In the genomic region with DNA sequence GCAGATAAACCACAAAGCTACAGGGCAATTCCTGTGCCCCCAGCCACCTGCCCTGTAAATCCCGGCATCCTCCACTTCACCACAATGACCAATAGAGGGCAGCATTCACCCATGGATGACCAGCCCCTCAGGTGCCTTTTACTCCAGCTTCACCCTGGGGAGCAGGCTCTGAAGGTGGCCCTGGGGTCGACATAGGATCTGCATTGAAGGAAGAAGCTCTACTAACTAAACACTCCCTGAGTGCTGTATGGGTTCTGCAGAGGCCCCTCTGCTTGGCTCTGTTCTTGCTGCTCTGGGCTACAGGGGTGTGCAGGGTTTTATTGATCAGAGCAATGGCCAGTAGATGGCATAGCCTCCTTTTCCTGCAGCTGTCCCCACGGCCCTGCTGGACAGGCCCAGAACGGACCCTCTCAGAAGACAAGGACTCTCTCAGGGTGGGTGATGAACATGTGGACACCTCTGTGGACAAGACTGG, we compare ENCODE assay signal across 1 cellular context.
A peak's percentile ranks its signal among the peaks of the same experiment; 100 is the strongest.
TF ChIP-seq lines count a peak whose summit lies in the region.

No MANE protein-coding gene starts in this region.

TF ChIP-seq in HepG2, 621 proteins besides CTCF, POLR2A, EP300 and RAD21 (continued from another document and continues in another):
- TF ChIP-seq, protein P1, sequence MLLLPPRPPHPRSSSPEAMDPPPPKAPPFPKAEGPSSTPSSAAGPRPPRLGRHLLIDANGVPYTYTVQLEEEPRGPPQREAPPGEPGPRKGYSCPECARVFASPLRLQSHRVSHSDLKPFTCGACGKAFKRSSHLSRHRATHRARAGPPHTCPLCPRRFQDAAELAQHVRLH (CRISPR knock-in tag; IDR thresholded peaks at IDR 0.05; ENCODE audit: borderline replicate concordance, low read depth): 0 out of 2 replicates have a peak, but pooled peaks have one; percentile 59
- TF ChIP-seq, protein P2, sequence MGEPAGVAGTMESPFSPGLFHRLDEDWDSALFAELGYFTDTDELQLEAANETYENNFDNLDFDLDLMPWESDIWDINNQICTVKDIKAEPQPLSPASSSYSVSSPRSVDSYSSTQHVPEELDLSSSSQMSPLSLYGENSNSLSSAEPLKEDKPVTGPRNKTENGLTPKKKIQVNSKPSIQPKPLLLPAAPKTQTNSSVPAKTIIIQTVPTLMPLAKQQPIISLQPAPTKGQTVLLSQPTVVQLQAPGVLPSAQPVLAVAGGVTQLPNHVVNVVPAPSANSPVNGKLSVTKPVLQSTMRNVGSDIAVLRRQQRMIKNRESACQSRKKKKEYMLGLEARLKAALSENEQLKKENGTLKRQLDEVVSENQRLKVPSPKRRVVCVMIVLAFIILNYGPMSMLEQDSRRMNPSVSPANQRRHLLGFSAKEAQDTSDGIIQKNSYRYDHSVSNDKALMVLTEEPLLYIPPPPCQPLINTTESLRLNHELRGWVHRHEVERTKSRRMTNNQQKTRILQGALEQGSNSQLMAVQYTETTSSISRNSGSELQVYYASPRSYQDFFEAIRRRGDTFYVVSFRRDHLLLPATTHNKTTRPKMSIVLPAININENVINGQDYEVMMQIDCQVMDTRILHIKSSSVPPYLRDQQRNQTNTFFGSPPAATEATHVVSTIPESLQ (CRISPR knock-in tag; conservative IDR thresholded peaks at IDR 0.05): no peak
- TF ChIP-seq NRL (CRISPR knock-in tag; IDR thresholded peaks at IDR 0.05; ENCODE audit: borderline replicate concordance): peak; percentile 76; the same call in 1 of the 2 replicates
- no peak for TF ChIP-seq ZNF558 (CRISPR knock-in tag; IDR thresholded peaks at IDR 0.05; ENCODE audit: borderline replicate concordance)
- no peak for TF ChIP-seq ZNF720 (CRISPR knock-in tag; IDR thresholded peaks at IDR 0.05)
- no peak for TF ChIP-seq ZNF660 (CRISPR knock-in tag; IDR thresholded peaks at IDR 0.05; ENCODE audit: borderline replicate concordance, low read depth)
- TF ChIP-seq MAFG (CRISPR knock-in tag; IDR thresholded peaks at IDR 0.05): no peak
- TF ChIP-seq ZBTB3 (CRISPR knock-in tag; IDR thresholded peaks at IDR 0.05; ENCODE audit: borderline replicate concordance, low read depth): no peak
- no peak for TF ChIP-seq ZNF841 (CRISPR knock-in tag; IDR thresholded peaks at IDR 0.05; ENCODE audit: borderline replicate concordance)
- TF ChIP-seq MBD4 (IDR thresholded peaks at IDR 0.05; ENCODE audit: borderline replicate concordance, low read length): no peak
- peak; percentile 56; the same call in 1 of the 2 replicates for TF ChIP-seq SIN3B (IDR thresholded peaks at IDR 0.05; ENCODE audit: low read length)
- TF ChIP-seq BORCS8-MEF2B (CRISPR knock-in tag; IDR thresholded peaks at IDR 0.05): no peak
- no peak for TF ChIP-seq TAF1 (CRISPR knock-in tag; IDR thresholded peaks at IDR 0.05)
- TF ChIP-seq TARDBP (CRISPR knock-in tag; IDR thresholded peaks at IDR 0.05): no peak
- no peak for TF ChIP-seq ZNF644 (CRISPR knock-in tag; IDR thresholded peaks at IDR 0.05; ENCODE audit: low read depth)
- TF ChIP-seq, protein P3, sequence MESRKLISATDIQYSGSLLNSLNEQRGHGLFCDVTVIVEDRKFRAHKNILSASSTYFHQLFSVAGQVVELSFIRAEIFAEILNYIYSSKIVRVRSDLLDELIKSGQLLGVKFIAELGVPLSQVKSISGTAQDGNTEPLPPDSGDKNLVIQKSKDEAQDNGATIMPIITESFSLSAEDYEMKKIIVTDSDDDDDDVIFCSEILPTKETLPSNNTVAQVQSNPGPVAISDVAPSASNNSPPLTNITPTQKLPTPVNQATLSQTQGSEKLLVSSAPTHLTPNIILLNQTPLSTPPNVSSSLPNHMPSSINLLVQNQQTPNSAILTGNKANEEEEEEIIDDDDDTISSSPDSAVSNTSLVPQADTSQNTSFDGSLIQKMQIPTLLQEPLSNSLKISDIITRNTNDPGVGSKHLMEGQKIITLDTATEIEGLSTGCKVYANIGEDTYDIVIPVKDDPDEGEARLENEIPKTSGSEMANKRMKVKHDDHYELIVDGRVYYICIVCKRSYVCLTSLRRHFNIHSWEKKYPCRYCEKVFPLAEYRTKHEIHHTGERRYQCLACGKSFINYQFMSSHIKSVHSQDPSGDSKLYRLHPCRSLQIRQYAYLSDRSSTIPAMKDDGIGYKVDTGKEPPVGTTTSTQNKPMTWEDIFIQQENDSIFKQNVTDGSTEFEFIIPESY (CRISPR knock-in tag; IDR thresholded peaks at IDR 0.05): no peak
- TF ChIP-seq, protein P4, sequence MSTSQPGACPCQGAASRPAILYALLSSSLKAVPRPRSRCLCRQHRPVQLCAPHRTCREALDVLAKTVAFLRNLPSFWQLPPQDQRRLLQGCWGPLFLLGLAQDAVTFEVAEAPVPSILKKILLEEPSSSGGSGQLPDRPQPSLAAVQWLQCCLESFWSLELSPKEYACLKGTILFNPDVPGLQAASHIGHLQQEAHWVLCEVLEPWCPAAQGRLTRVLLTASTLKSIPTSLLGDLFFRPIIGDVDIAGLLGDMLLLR (CRISPR knock-in tag; IDR thresholded peaks at IDR 0.05): 0 out of 2 replicates have a peak, but pooled peaks have one; percentile 39
- TF ChIP-seq, protein P5, sequence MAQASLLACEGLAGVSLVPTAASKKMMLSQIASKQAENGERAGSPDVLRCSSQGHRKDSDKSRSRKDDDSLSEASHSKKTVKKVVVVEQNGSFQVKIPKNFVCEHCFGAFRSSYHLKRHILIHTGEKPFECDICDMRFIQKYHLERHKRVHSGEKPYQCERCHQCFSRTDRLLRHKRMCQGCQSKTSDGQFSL (CRISPR knock-in tag; IDR thresholded peaks at IDR 0.05): no peak
- TF ChIP-seq RARA (CRISPR knock-in tag; IDR thresholded peaks at IDR 0.05): no peak
- TF ChIP-seq GTF2F1 (IDR thresholded peaks at IDR 0.05; ENCODE audit: low read length): no peak
- TF ChIP-seq, protein P6, sequence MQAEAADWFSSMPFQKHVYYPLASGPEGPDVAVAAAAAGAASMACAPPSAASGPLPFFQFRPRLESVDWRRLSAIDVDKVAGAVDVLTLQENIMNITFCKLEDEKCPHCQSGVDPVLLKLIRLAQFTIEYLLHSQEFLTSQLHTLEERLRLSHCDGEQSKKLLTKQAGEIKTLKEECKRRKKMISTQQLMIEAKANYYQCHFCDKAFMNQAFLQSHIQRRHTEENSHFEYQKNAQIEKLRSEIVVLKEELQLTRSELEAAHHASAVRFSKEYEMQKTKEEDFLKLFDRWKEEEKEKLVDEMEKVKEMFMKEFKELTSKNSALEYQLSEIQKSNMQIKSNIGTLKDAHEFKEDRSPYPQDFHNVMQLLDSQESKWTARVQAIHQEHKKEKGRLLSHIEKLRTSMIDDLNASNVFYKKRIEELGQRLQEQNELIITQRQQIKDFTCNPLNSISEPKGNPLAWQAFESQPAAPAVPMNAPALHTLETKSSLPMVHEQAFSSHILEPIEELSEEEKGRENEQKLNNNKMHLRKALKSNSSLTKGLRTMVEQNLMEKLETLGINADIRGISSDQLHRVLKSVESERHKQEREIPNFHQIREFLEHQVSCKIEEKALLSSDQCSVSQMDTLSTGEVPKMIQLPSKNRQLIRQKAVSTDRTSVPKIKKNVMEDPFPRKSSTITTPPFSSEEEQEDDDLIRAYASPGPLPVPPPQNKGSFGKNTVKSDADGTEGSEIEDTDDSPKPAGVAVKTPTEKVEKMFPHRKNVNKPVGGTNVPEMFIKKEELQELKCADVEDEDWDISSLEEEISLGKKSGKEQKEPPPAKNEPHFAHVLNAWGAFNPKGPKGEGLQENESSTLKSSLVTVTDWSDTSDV (CRISPR knock-in tag; IDR thresholded peaks at IDR 0.05): no peak
- TF ChIP-seq ZNF75D (CRISPR knock-in tag; IDR thresholded peaks at IDR 0.05; ENCODE audit: borderline replicate concordance): no peak
- TF ChIP-seq ZNF143 (CRISPR knock-in tag; IDR thresholded peaks at IDR 0.05): peak; percentile 65
- no peak; the same call in 1 of the 2 replicates for TF ChIP-seq MYC (CRISPR knock-in tag; IDR thresholded peaks at IDR 0.05; ENCODE audit: borderline replicate concordance)
- TF ChIP-seq, protein P7, sequence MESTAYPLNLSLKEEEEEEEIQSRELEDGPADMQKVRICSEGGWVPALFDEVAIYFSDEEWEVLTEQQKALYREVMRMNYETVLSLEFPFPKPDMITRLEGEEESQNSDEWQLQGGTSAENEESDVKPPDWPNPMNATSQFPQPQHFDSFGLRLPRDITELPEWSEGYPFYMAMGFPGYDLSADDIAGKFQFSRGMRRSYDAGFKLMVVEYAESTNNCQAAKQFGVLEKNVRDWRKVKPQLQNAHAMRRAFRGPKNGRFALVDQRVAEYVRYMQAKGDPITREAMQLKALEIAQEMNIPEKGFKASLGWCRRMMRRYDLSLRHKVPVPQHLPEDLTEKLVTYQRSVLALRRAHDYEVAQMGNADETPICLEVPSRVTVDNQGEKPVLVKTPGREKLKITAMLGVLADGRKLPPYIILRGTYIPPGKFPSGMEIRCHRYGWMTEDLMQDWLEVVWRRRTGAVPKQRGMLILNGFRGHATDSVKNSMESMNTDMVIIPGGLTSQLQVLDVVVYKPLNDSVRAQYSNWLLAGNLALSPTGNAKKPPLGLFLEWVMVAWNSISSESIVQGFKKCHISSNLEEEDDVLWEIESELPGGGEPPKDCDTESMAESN (CRISPR knock-in tag; conservative IDR thresholded peaks at IDR 0.05): peak; percentile 39; the same call in 1 of the 2 replicates
- peak; percentile 20; the same call in 1 of the 2 replicates for TF ChIP-seq SRF (IDR thresholded peaks at IDR 0.05; ENCODE audit: low read depth, low read length)
- no peak for TF ChIP-seq MEIS1 (CRISPR knock-in tag; IDR thresholded peaks at IDR 0.05; ENCODE audit: borderline replicate concordance)
- TF ChIP-seq GFI1 (CRISPR knock-in tag; IDR thresholded peaks at IDR 0.05; ENCODE audit: borderline replicate concordance): no peak
- TF ChIP-seq, protein P8, sequence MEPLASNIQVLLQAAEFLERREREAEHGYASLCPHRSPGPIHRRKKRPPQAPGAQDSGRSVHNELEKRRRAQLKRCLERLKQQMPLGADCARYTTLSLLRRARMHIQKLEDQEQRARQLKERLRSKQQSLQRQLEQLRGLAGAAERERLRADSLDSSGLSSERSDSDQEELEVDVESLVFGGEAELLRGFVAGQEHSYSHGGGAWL (CRISPR knock-in tag; IDR thresholded peaks at IDR 0.05): 0 out of 2 replicates have a peak, but pooled peaks have one; percentile 38
- TF ChIP-seq PLRG1 (conservative IDR thresholded peaks at IDR 0.05): no peak
- no peak for TF ChIP-seq POLR2G (IDR thresholded peaks at IDR 0.05; ENCODE audit: low read depth, low read length)
- TF ChIP-seq NR1H2 (CRISPR knock-in tag; IDR thresholded peaks at IDR 0.05; ENCODE audit: borderline replicate concordance, low read depth): no peak
- TF ChIP-seq RELA (CRISPR knock-in tag; IDR thresholded peaks at IDR 0.05): no peak
- TF ChIP-seq ZNF263 (CRISPR knock-in tag; IDR thresholded peaks at IDR 0.05): no peak
- TF ChIP-seq, protein P9, sequence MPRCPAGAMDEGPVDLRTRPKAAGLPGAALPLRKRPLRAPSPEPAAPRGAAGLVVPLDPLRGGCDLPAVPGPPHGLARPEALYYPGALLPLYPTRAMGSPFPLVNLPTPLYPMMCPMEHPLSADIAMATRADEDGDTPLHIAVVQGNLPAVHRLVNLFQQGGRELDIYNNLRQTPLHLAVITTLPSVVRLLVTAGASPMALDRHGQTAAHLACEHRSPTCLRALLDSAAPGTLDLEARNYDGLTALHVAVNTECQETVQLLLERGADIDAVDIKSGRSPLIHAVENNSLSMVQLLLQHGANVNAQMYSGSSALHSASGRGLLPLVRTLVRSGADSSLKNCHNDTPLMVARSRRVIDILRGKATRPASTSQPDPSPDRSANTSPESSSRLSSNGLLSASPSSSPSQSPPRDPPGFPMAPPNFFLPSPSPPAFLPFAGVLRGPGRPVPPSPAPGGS (CRISPR knock-in tag; IDR thresholded peaks at IDR 0.05): no peak
- TF ChIP-seq RFX5 (IDR thresholded peaks at IDR 0.05; ENCODE audit: low read depth, low read length): no peak
- TF ChIP-seq, protein P10, sequence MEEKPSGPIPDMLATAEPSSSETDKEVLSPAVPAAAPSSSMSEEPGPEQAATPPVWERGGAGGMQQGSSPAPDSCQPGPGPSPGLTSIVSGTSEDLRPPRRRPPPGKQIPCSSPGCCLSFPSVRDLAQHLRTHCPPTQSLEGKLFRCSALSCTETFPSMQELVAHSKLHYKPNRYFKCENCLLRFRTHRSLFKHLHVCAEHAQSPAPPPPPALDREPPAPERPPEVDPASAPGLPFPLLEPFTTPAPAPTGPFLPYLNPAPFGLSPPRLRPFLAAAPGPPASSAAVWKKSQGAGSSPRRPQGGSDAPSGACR (CRISPR knock-in tag; IDR thresholded peaks at IDR 0.05): no peak
- TF ChIP-seq ATRX (CRISPR knock-in tag; IDR thresholded peaks at IDR 0.05; ENCODE audit: borderline replicate concordance): no peak
- TF ChIP-seq MTA1 (CRISPR knock-in tag; IDR thresholded peaks at IDR 0.05; ENCODE audit: borderline replicate concordance): no peak
- TF ChIP-seq ISL2 (CRISPR knock-in tag; IDR thresholded peaks at IDR 0.05): no peak
- no peak for TF ChIP-seq ZFAT (CRISPR knock-in tag; conservative IDR thresholded peaks at IDR 0.05)
- TF ChIP-seq, protein P11, sequence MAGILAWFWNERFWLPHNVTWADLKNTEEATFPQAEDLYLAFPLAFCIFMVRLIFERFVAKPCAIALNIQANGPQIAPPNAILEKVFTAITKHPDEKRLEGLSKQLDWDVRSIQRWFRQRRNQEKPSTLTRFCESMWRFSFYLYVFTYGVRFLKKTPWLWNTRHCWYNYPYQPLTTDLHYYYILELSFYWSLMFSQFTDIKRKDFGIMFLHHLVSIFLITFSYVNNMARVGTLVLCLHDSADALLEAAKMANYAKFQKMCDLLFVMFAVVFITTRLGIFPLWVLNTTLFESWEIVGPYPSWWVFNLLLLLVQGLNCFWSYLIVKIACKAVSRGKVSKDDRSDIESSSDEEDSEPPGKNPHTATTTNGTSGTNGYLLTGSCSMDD (CRISPR knock-in tag; IDR thresholded peaks at IDR 0.05): no peak
- TF ChIP-seq, protein P12, sequence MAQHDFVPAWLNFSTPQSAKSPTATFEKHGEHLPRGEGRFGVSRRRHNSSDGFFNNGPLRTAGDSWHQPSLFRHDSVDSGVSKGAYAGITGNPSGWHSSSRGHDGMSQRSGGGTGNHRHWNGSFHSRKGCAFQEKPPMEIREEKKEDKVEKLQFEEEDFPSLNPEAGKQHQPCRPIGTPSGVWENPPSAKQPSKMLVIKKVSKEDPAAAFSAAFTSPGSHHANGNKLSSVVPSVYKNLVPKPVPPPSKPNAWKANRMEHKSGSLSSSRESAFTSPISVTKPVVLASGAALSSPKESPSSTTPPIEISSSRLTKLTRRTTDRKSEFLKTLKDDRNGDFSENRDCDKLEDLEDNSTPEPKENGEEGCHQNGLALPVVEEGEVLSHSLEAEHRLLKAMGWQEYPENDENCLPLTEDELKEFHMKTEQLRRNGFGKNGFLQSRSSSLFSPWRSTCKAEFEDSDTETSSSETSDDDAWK (CRISPR knock-in tag; IDR thresholded peaks at IDR 0.05): no peak
- TF ChIP-seq SCMH1 (CRISPR knock-in tag; IDR thresholded peaks at IDR 0.05; ENCODE audit: borderline replicate concordance): no peak
- TF ChIP-seq POGZ (CRISPR knock-in tag; IDR thresholded peaks at IDR 0.05): no peak
- TF ChIP-seq TMF1 (CRISPR knock-in tag; IDR thresholded peaks at IDR 0.05; ENCODE audit: low read depth): no peak
- TF ChIP-seq SSRP1 (CRISPR knock-in tag; IDR thresholded peaks at IDR 0.05): peak; percentile 65; the same call in 1 of the 2 replicates
- TF ChIP-seq ZNF121 (CRISPR knock-in tag; IDR thresholded peaks at IDR 0.05): no peak
- peak; percentile 35; the same call in 1 of the 2 replicates for TF ChIP-seq CBX5 (CRISPR knock-in tag; IDR thresholded peaks at IDR 0.05; ENCODE audit: borderline replicate concordance)
- TF ChIP-seq RBAK (CRISPR knock-in tag; IDR thresholded peaks at IDR 0.05): no peak
- no peak for TF ChIP-seq MED1 (CRISPR knock-in tag; IDR thresholded peaks at IDR 0.05)
